In genomic region chr6:37096025-37096424, GRCh38 we compare ENCODE assay signal across 13 cellular contexts.
"Had no signal": no experiment of that assay in that cellular context is flagged by ENCODE, and none has a peak within 500 bp of the region (broad histone marks: within the 10 kb centered on the region; RNA-seq: fewer than 3 reads in every experiment).

No MANE protein-coding gene starts in this region.

- H3K36me3 ChIP-seq: breast epithelium, heart left ventricle, prostate gland, uterus had no signal

- FAIRE-seq: endometrium, TTC549 had no signal

- H3K27ac ChIP-seq: foreskin keratinocyte, prostate gland, uterus had no signal

- H3K27me3 ChIP-seq: breast epithelium, foreskin keratinocyte, heart left ventricle, uterus had no signal

- ATAC-seq: activated naive CD4-positive, alpha-beta T cell treated with anti-CD3 and anti-CD28 coated beads, Interleukin-2, amount 50 U/mL, for 72 hours; esophagus mucosa; foreskin keratinocyte; heart left ventricle had no signal

- DNase-seq: activated CD4-positive, alpha-beta T cell treated with anti-CD3 and anti-CD28 coated beads, Interleukin-2, amount 10 ng/mL, durations not matched to agents 7 days and 5 days; activated CD4-positive, CD25-positive, alpha-beta regulatory T cell; activated T-cell treated with anti-CD3 and anti-CD28 coated beads for 4 hours; foreskin keratinocyte; heart left ventricle; stimulated activated CD4-positive, alpha-beta T cell treated with anti-CD3 and anti-CD28 coated beads, Interleukin-2, amount 100 ng/mL, for 48 hours; uterus had no signal

- H3K4me1 ChIP-seq: foreskin keratinocyte, prostate gland, uterus had no signal

- H3K4me3 ChIP-seq: breast epithelium, heart left ventricle, prostate gland, uterus had no signal

- H3K9me3 ChIP-seq: breast epithelium, heart left ventricle, prostate gland, uterus had no signal
